Comparison of ENCODE assay signal across 28 cellular contexts in genomic region chr6:33992191-33992590, GRCh38.
"Had no signal": no experiment of that assay in that cellular context is flagged by ENCODE, and none has a peak within 500 bp of the region (broad histone marks: within the 10 kb centered on the region; RNA-seq: fewer than 3 reads in every experiment).

No MANE protein-coding gene starts in this region.

- ATAC-seq: activated naive CD8-positive, alpha-beta T cell treated with anti-CD3 and anti-CD28 coated beads, Interleukin-2, amount 50 U/mL, for 24 hours; gastrocnemius medialis; left cardiac atrium; naive thymus-derived CD4-positive, alpha-beta T cell; pancreas; psoas muscle; stimulated activated memory B cell treated with anti-CD40 and anti-IgM and Interleukin-4, amounts not matched to agents 10 μg/mL and 1 μg/mL and 100 μg/mL, for 72 hours; stimulated activated naive CD8-positive, alpha-beta T cell treated with anti-CD3 and anti-CD28 coated beads, Interleukin-15, amount 100 ng/mL, for 72 hours; WTC11 had no signal

- H3K36me3 ChIP-seq: gastrocnemius medialis, pancreas, tibial nerve had no signal

- H3K4me1 ChIP-seq: gastrocnemius medialis, pancreas, psoas muscle, tibial nerve had no signal

- H3K36me3 Mint-ChIP-seq: activated naive CD4-positive, alpha-beta T cell treated with anti-CD3 and anti-CD28 coated beads, Interleukin-2, amount 50 U/mL, for 24 hours had no signal

- H3K9me3 Mint-ChIP-seq: activated naive CD4-positive, alpha-beta T cell treated with anti-CD3 and anti-CD28 coated beads, Interleukin-2, amount 50 U/mL, for 24 hours; activated T-cell treated with anti-CD3 and anti-CD28 coated beads, Interleukin-2, amount 50 U/mL, for 24 hours had no signal

- H3K9me3 ChIP-seq: pancreas, psoas muscle, SK-N-SH had no signal

- H3K27me3 Mint-ChIP-seq: activated naive CD4-positive, alpha-beta T cell treated with anti-CD3 and anti-CD28 coated beads, Interleukin-2, amount 50 U/mL, for 24 hours; activated T-cell treated with anti-CD3 and anti-CD28 coated beads, Interleukin-2, amount 50 U/mL, for 24 hours had no signal

- H3K4me3 Mint-ChIP-seq: activated naive CD4-positive, alpha-beta T cell treated with anti-CD3 and anti-CD28 coated beads, Interleukin-2, amount 50 U/mL, for 24 hours; activated naive CD8-positive, alpha-beta T cell treated with anti-CD3 and anti-CD28 coated beads, Interleukin-2, amount 50 U/mL, for 24 hours; activated T-cell treated with anti-CD3 and anti-CD28 coated beads, Interleukin-2, amount 50 U/mL, for 24 hours; naive thymus-derived CD4-positive, alpha-beta T cell; stimulated activated memory B cell treated with anti-CD40 and anti-IgM and Interleukin-4, amounts not matched to agents 10 μg/mL and 1 μg/mL and 100 μg/mL, for 72 hours; stimulated activated naive CD8-positive, alpha-beta T cell treated with anti-CD3 and anti-CD28 coated beads, Interleukin-15, amount 100 ng/mL, for 72 hours; T-helper 1 cell treated with Interleukin-12 subunit alpha and Interleukin-12 subunit beta and Interleukin-4 antibody, amounts not matched to agents 30 μg/mL and 1 μg/mL, for 36 hours; WTC11 had no signal

- H3K4me1 Mint-ChIP-seq: activated naive CD4-positive, alpha-beta T cell treated with anti-CD3 and anti-CD28 coated beads, Interleukin-2, amount 50 U/mL, for 24 hours; activated naive CD8-positive, alpha-beta T cell treated with anti-CD3 and anti-CD28 coated beads, Interleukin-2, amount 50 U/mL, for 24 hours; stimulated activated memory B cell treated with anti-CD40 and anti-IgM and Interleukin-4, amounts not matched to agents 10 μg/mL and 1 μg/mL and 100 μg/mL, for 72 hours; stimulated activated naive CD8-positive, alpha-beta T cell treated with anti-CD3 and anti-CD28 coated beads, Interleukin-15, amount 100 ng/mL, for 72 hours had no signal

- DNase-seq: activated CD4-positive, alpha-beta T cell treated with anti-CD3 and anti-CD28 coated beads for 4 hours; activated CD4-positive, alpha-beta T cell treated with anti-CD3 and anti-CD28 coated beads, Interleukin-2, amount 50 U/mL, for 48 hours; activated CD8-positive, alpha-beta memory T cell treated with anti-CD3 and anti-CD28 coated beads, Interleukin-2, amount 50 U/mL, for 48 hours; activated naive CD8-positive, alpha-beta T cell treated with anti-CD3 and anti-CD28 coated beads, Interleukin-2, amount 50 U/mL, for 24 hours; activated T-cell treated with anti-CD3 and anti-CD28 coated beads, Interleukin-2, amount 50 U/mL, for 24 hours; amygdala; caudate nucleus; effector memory CD4-positive, alpha-beta T cell; erythroblast; gastrocnemius medialis; left cardiac atrium; midbrain; naive thymus-derived CD4-positive, alpha-beta T cell; pancreas; psoas muscle; stimulated activated CD4-positive, alpha-beta T cell treated with anti-CD3 and anti-CD28 coated beads, Interleukin-1b, Interleukin-23, amount 100 ng/mL, for 48 hours; stimulated activated CD4-positive, alpha-beta T cell treated with anti-CD3 and anti-CD28 coated beads, Interleukin-4, amount 100 ng/mL, for 4 hours; stimulated activated CD8-positive, alpha-beta memory T cell treated with anti-CD3 and anti-CD28 coated beads, Interleukin-4, amount 100 ng/mL, for 48 hours; SW 1271; T-helper 9 cell had no signal

- H3K9ac ChIP-seq: SK-N-SH had no signal

- H3K27ac ChIP-seq: gastrocnemius medialis, pancreas, psoas muscle, tibial nerve had no signal

- H3K27ac Mint-ChIP-seq: activated naive CD4-positive, alpha-beta T cell treated with anti-CD3 and anti-CD28 coated beads, Interleukin-2, amount 50 U/mL, for 24 hours; activated naive CD8-positive, alpha-beta T cell treated with anti-CD3 and anti-CD28 coated beads, Interleukin-2, amount 50 U/mL, for 24 hours; activated T-cell treated with anti-CD3 and anti-CD28 coated beads, Interleukin-2, amount 50 U/mL, for 24 hours; naive thymus-derived CD4-positive, alpha-beta T cell; stimulated activated memory B cell treated with anti-CD40 and anti-IgM and Interleukin-4, amounts not matched to agents 10 μg/mL and 1 μg/mL and 100 μg/mL, for 72 hours; T-helper 1 cell treated with Interleukin-12 subunit alpha and Interleukin-12 subunit beta and Interleukin-4 antibody, amounts not matched to agents 30 μg/mL and 1 μg/mL, for 36 hours; WTC11 had no signal

- H3K27me3 ChIP-seq: pancreas had no signal

- H3K4me3 ChIP-seq: gastrocnemius medialis, pancreas, psoas muscle, smooth muscle cell, tibial nerve had no signal
